ENCODE assay signal across 21 cellular contexts in the genomic region with DNA sequence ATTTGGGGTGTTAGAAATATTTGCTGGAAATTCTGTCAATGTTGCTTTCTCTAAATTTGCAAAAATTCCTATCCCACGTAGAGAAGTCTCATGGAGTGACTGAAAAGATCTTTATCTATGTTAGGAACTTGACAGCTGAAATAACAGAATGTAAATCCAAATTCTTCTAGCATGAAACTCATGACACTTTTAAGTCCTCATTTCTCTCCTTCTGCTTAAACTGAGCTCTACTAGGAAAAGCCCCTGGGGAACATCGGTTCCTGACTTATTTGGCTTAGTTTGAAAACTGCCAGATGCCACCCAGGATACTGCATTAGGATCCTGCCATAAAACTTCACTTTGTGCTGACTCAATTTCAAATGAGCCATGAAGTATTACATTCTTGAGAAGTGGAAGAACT.
DNase-seq lines count a peak whose midpoint lies in the region; ATAC-seq and TF ChIP-seq lines count a peak whose summit lies in the region.
"Had no signal": no experiment of that assay in that cellular context is flagged by ENCODE, and none has a peak within 500 bp of the region (broad histone marks: within the 10 kb centered on the region; RNA-seq: fewer than 3 reads in every experiment).

No MANE protein-coding gene starts in this region.

- H3K9me3 ChIP-seq in A673 (ENCODE audit: low read depth, low read length, poor library complexity, severe bottlenecking) (no peaks in the 10 kb centered on the region), GM23248 (ENCODE audit: low read depth) (no peaks in the 10 kb centered on the region)
- H3K9me3 ChIP-seq: esophagus squamous epithelium, MG63 had no signal

- no peak for TF ChIP-seq CTCF in A673 (conservative IDR thresholded peaks at IDR 0.05; ENCODE audit: low read depth, low read length)
- no peak for TF ChIP-seq CTCF in astrocyte of the spinal cord (IDR thresholded peaks at IDR 0.05; ENCODE audit: low read depth, low read length)

- DNase-seq in A673 (ENCODE audit: low spot score) (peak; percentile 73), GM23248 (peak; percentile 3), astrocyte of the spinal cord (ENCODE audit: low read depth, low spot score) (peak; percentile 0), middle frontal gyrus (ENCODE audit: extremely low spot score, low spot score) (peak; percentile 5), foreskin melanocyte (no peak), SK-N-DZ (ENCODE audit: low spot score) (no peak), SHP77 (lab: John Stamatoyannopoulos, UW) (no peak)
- DNase-seq: ACHN; activated naive CD4-positive, alpha-beta T cell treated with anti-CD3 and anti-CD28 coated beads for 36 hours; dermis blood vessel endothelial cell; esophagus squamous epithelium; MG63; NCI-H187 treated with DMSO at 0.1 percent for 48 hours; NCI-H510A treated with DMSO at 0.1 percent for 48 hours; SIG-M5; stimulated activated naive CD4-positive, alpha-beta T cell treated with Interleukin-2 at 50 U/mL for 16 hours; T-helper 9 cell had no signal

- H3F3A ChIP-seq in GM23248 (ENCODE audit: insufficient read depth): no peaks in the 10 kb centered on the region

- in situ Hi-C loops in GM23248 (cut with MboI) (no loop called here), astrocyte of the spinal cord (cut with HindIII; ENCODE audit: low sequenced_read_pairs) (no loop called here)

- CTCF ChIA-PET in A673 (lab: Charles Lee): interaction anchor here (0.6 kb wide), 1 partner anchor 757 kb away, joined by 4 read pairs; no protein-coding TSS in a partner anchor

- no peak overlapping the region for H3K4me2 ChIP-seq in GM23248 (ENCODE audit: unreplicated experiment)

- H3K4me1 ChIP-seq in A673 (ENCODE audit: insufficient read depth, low read length, poor library complexity, severe bottlenecking): peaks cover 16% of the 10 kb centered on the region
- no peaks in the 10 kb centered on the region for H3K4me1 ChIP-seq in GM23248 (ENCODE audit: insufficient read depth)
- H3K4me1 ChIP-seq: esophagus squamous epithelium, parathyroid adenoma had no signal

- BruUV-seq in A673 (replicated peaks; lab: Mats Ljungman, UMichigan): no TSS peak

- no peak overlapping the region for H3K4me3 ChIP-seq in A673 (ENCODE audit: low read depth, low read length, poor library complexity, severe bottlenecking)
- no peak overlapping the region for H3K4me3 ChIP-seq in GM23248
- no peak overlapping the region for H3K4me3 ChIP-seq in astrocyte of the spinal cord (ENCODE audit: low read depth, low read length)
- H3K4me3 ChIP-seq: esophagus squamous epithelium, MG63 had no signal

- H3K36me3 ChIP-seq in A673 (ENCODE audit: insufficient read depth, low read length, poor library complexity, severe bottlenecking) (no peaks in the 10 kb centered on the region), GM23248 (ENCODE audit: low read depth) (no peaks in the 10 kb centered on the region)
- H3K36me3 ChIP-seq: esophagus squamous epithelium, MG63 had no signal

- 2% methylated on average over 2 of the region's 2 CpGs for WGBS in GM23248 (ENCODE audit: low coverage in 1 of 2, low lambda C conversion rate in 2 of 2, missing lambda C conversion rate in 2 of 2), 2 experiments

- no peak overlapping the region for H2AFZ ChIP-seq in GM23248
- H2AFZ ChIP-seq: parathyroid adenoma had no signal

- intact Hi-C loops in A673 (cut with micrococcal nuclease; ENCODE audit: unreplicated experiment): no loop called here

- no peaks in the 10 kb centered on the region for H3K79me2 ChIP-seq in GM23248 (ENCODE audit: insufficient read depth)
- H3K79me2 ChIP-seq: parathyroid adenoma had no signal

- no peak for ATAC-seq in HG03045 (IDR thresholded peaks at IDR 0.05; ENCODE audit: unreplicated experiment)
- ATAC-seq: HepG2, left lobe of liver had no signal

- no peaks in the 10 kb centered on the region for H3K27me3 ChIP-seq in A673 (replicated peaks; ENCODE audit: insufficient read depth, low read depth, low read length, poor library complexity)
- H3K27me3 ChIP-seq in GM23248 (replicated peaks; ENCODE audit: insufficient read depth): no peaks in the 10 kb centered on the region
- H3K27me3 ChIP-seq: esophagus squamous epithelium, MG63 had no signal

- H4K20me1 ChIP-seq in GM23248 (ENCODE audit: insufficient read depth): no peaks in the 10 kb centered on the region

- no peak overlapping the region for H3K9ac ChIP-seq in GM23248
- H3K9ac ChIP-seq: parathyroid adenoma had no signal

- POLR2A ChIA-PET in A673 (lab: Charles Lee; ENCODE audit: low non-redundant PET): interaction anchor here (0.7 kb wide), 1 partner anchor 34 kb away, joined by 3 read pairs; no protein-coding TSS in a partner anchor

- no peaks in the 10 kb centered on the region for H3K9me2 ChIP-seq in GM23248 (ENCODE audit: insufficient read depth)

- H3K27ac ChIP-seq in A673 (ENCODE audit: low read depth, low read length, poor library complexity, severe bottlenecking): no peak overlapping the region
- H3K27ac ChIP-seq in GM23248: no peak overlapping the region
- H3K27ac ChIP-seq: esophagus squamous epithelium, parathyroid adenoma had no signal

Comparison
In these comparisons a context has a peak if more than half of its experiments do, and no peak if none do; other contexts are left out.
1. DNase-seq: peak in A673 (single experiment), GM23248 (single experiment), astrocyte of the spinal cord (single experiment) and middle frontal gyrus (single experiment); none in foreskin melanocyte (single experiment), SK-N-DZ (single experiment) and SHP77 (0 of 2).